In genomic region chr20:41162396-41162795, GRCh38 we compare ENCODE assay signal across 24 cellular contexts. TPM values are rescaled to one million over a fixed set of nuclear protein-coding genes. Genes with fewer than 3 reads are reported as not detected.
DNase-seq lines count a peak whose midpoint lies in the region; ATAC-seq, FAIRE-seq and TF ChIP-seq lines count a peak whose summit lies in the region.
"Had no signal": no experiment of that assay in that cellular context is flagged by ENCODE, and none has a peak within 500 bp of the region (broad histone marks: within the 10 kb centered on the region; RNA-seq: fewer than 3 reads in every experiment).

No MANE protein-coding gene starts in this region.

- no peak overlapping the region for H3K27ac ChIP-seq in kidney (ENCODE audit: low read depth in 2 of 2, low read length in 2 of 2)
- H3K27ac ChIP-seq in GM23338 (ENCODE audit: low read depth), result no peak overlapping the region
- H3K27ac ChIP-seq: 22Rv1, hepatocyte, thoracic aorta, WERI-Rb-1 had no signal

- no peaks in the 10 kb centered on the region for H3K9me2 ChIP-seq in GM23338 (ENCODE audit: insufficient read depth)

- no peak for FAIRE-seq in kidney (lab: Jason Lieb, UNC)
- FAIRE-seq: K562, RCC 7860 had no signal

- H4K20me1 ChIP-seq in GM23338 (replicated peaks; ENCODE audit: insufficient read depth), result peaks cover 26% of the 10 kb centered on the region

- peaks cover 7 to 17% of the 10 kb centered on the region in 2 donors for H3K4me1 ChIP-seq in kidney (ENCODE audit: control insufficient read depth in 1 of 2, insufficient read depth in 1 of 2, low read depth in 1 of 2, low read length in 2 of 2)
- H3K4me1 ChIP-seq in GM23338 (ENCODE audit: insufficient read depth), result no peaks in the 10 kb centered on the region

- peaks cover 27% of the 10 kb centered on the region for H3K79me2 ChIP-seq in GM23338 (replicated peaks; ENCODE audit: insufficient read depth)

- no peak overlapping the region for H2AFZ ChIP-seq in GM23338
- H2AFZ ChIP-seq: hepatocyte had no signal

- intact Hi-C loops in kidney (cut with DNase I), result no loop called here

- no peaks in the 10 kb centered on the region for H3F3A ChIP-seq in GM23338 (replicated peaks; ENCODE audit: low read depth)

- peak overlapping the region; percentile 65 for H3K27ac Mint-ChIP-seq in T-helper 1 cell treated with Interleukin-12 subunit alpha and Interleukin-12 subunit beta and Interleukin-4 antibody, amounts not matched to agents 30 μg/mL and 1 μg/mL, for 36 hours
- H3K27ac Mint-ChIP-seq in stimulated activated naive CD8-positive, alpha-beta T cell treated with anti-CD3 and anti-CD28 coated beads, Interleukin-15, Interleukin-2, amounts not matched to agents 100 ng/mL and 50 ng/mL, for 24 hours, result peak overlapping the region; percentile 76
- no peak overlapping the region for H3K27ac Mint-ChIP-seq in GM23338
- H3K27ac Mint-ChIP-seq: progenitor cell of endocrine pancreas had no signal

- H3K9me3 Mint-ChIP-seq in T-helper 1 cell treated with Interleukin-12 subunit alpha and Interleukin-12 subunit beta and Interleukin-4 antibody, amounts not matched to agents 30 μg/mL and 1 μg/mL, for 36 hours, result no peaks in the 10 kb centered on the region
- no peaks in the 10 kb centered on the region for H3K9me3 Mint-ChIP-seq in stimulated activated naive CD8-positive, alpha-beta T cell treated with anti-CD3 and anti-CD28 coated beads, Interleukin-15, Interleukin-2, amounts not matched to agents 100 ng/mL and 50 ng/mL, for 24 hours
- no peaks in the 10 kb centered on the region for H3K9me3 Mint-ChIP-seq in GM23338
- H3K9me3 Mint-ChIP-seq: immature natural killer cell had no signal

- no peak overlapping the region for H3K4me2 ChIP-seq in GM23338
- H3K4me2 ChIP-seq: hepatocyte had no signal

- no peak overlapping the region for H3K9ac ChIP-seq in kidney (ENCODE audit: low read length in 2 of 2)

- DNase-seq in T-helper 1 cell, result no peak
- no peak for DNase-seq in stimulated activated naive CD8-positive, alpha-beta T cell treated with anti-CD3 and anti-CD28 coated beads, Interleukin-15, Interleukin-2, amounts not matched to agents 100 U/mL and 50 U/mL, for 24 hours
- peak; percentile 55 for DNase-seq in kidney
- DNase-seq in GM23338 (ENCODE audit: low spot score), result no peak
- no peak for DNase-seq in NCI-H774 (lab: John Stamatoyannopoulos, UW)
- DNase-seq: activated CD8-positive, alpha-beta memory T cell treated with anti-CD3 and anti-CD28 coated beads for 24 hours; Caco-2; DMS79 treated with DMSO at 0.1 percent for 48 hours; foreskin fibroblast; immature natural killer cell; NCI-H146; NCI-H2171; NCI-H524; WERI-Rb-1 had no signal

- peaks cover 62% of the 10 kb centered on the region for H3K4me1 Mint-ChIP-seq in T-helper 1 cell treated with Interleukin-12 subunit alpha and Interleukin-12 subunit beta and Interleukin-4 antibody, amounts not matched to agents 30 μg/mL and 1 μg/mL, for 36 hours (ENCODE audit: low read depth)
- H3K4me1 Mint-ChIP-seq in stimulated activated naive CD8-positive, alpha-beta T cell treated with anti-CD3 and anti-CD28 coated beads, Interleukin-15, Interleukin-2, amounts not matched to agents 100 ng/mL and 50 ng/mL, for 24 hours (ENCODE audit: low read depth), result peaks cover 82% of the 10 kb centered on the region
- peaks cover 10% of the 10 kb centered on the region for H3K4me1 Mint-ChIP-seq in GM23338

- H3K27me3 ChIP-seq in GM23338 (ENCODE audit: insufficient read depth), result no peaks in the 10 kb centered on the region
- H3K27me3 ChIP-seq: hepatocyte had no signal

- H3K36me3 ChIP-seq in kidney (ENCODE audit: control insufficient read depth in 1 of 2, insufficient read depth in 2 of 2, low read length in 2 of 2) (peaks cover 42 to 54% of the 10 kb centered on the region in 2 donors), GM23338 (ENCODE audit: insufficient read depth) (peaks cover 15% of the 10 kb centered on the region; the same call in 1 of the 2 replicates)

- H3K36me3 Mint-ChIP-seq in T-helper 1 cell treated with Interleukin-12 subunit alpha and Interleukin-12 subunit beta and Interleukin-4 antibody, amounts not matched to agents 30 μg/mL and 1 μg/mL, for 36 hours (ENCODE audit: low read depth), result peaks cover 74% of the 10 kb centered on the region
- peaks cover 76% of the 10 kb centered on the region for H3K36me3 Mint-ChIP-seq in stimulated activated naive CD8-positive, alpha-beta T cell treated with anti-CD3 and anti-CD28 coated beads, Interleukin-15, Interleukin-2, amounts not matched to agents 100 ng/mL and 50 ng/mL, for 24 hours (ENCODE audit: low read depth)
- H3K36me3 Mint-ChIP-seq in GM23338 (ENCODE audit: low read depth), result peaks cover 76% of the 10 kb centered on the region

- H3K27me3 Mint-ChIP-seq in T-helper 1 cell treated with Interleukin-12 subunit alpha and Interleukin-12 subunit beta and Interleukin-4 antibody, amounts not matched to agents 30 μg/mL and 1 μg/mL, for 36 hours (ENCODE audit: low read depth), result no peaks in the 10 kb centered on the region
- no peaks in the 10 kb centered on the region for H3K27me3 Mint-ChIP-seq in stimulated activated naive CD8-positive, alpha-beta T cell treated with anti-CD3 and anti-CD28 coated beads, Interleukin-15, Interleukin-2, amounts not matched to agents 100 ng/mL and 50 ng/mL, for 24 hours
- H3K27me3 Mint-ChIP-seq in GM23338 (ENCODE audit: insufficient read depth, low read depth, poor library complexity), result peaks cover 5% of the 10 kb centered on the region
- H3K27me3 Mint-ChIP-seq: progenitor cell of endocrine pancreas had no signal

- H3K4me3 ChIP-seq in kidney (ENCODE audit: low read length in 2 of 2), result no peak overlapping the region
- no peak overlapping the region for H3K4me3 ChIP-seq in GM23338
- H3K4me3 ChIP-seq: hepatocyte, K562, lung, thoracic aorta had no signal

- ATAC-seq in stimulated activated naive CD8-positive, alpha-beta T cell treated with anti-CD3 and anti-CD28 coated beads, Interleukin-15, Interleukin-2, amounts not matched to agents 100 U/mL and 50 U/mL, for 24 hours, result no peak
- ATAC-seq in HG03196 (IDR thresholded peaks at IDR 0.05; ENCODE audit: unreplicated experiment) (no peak), GM23338 (no peak)
- ATAC-seq: K562 had no signal

- TF ChIP-seq CTCF in kidney (IDR thresholded peaks at IDR 0.05; ENCODE audit: borderline replicate concordance, extremely low read depth, insufficient read depth) (no peak), GM23338 (conservative IDR thresholded peaks at IDR 0.05; ENCODE audit: low read depth in 2 of 2) (no peak)

- no peaks in the 10 kb centered on the region for H3K9me3 ChIP-seq in kidney (ENCODE audit: control insufficient read depth in 1 of 2, low read length in 2 of 2)
- H3K9me3 ChIP-seq: Caco-2, thoracic aorta had no signal

- H3K4me3 Mint-ChIP-seq in T-helper 1 cell treated with Interleukin-12 subunit alpha and Interleukin-12 subunit beta and Interleukin-4 antibody, amounts not matched to agents 30 μg/mL and 1 μg/mL, for 36 hours, result no peak overlapping the region
- no peak overlapping the region for H3K4me3 Mint-ChIP-seq in stimulated activated naive CD8-positive, alpha-beta T cell treated with anti-CD3 and anti-CD28 coated beads, Interleukin-15, Interleukin-2, amounts not matched to agents 100 ng/mL and 50 ng/mL, for 24 hours
- H3K4me3 Mint-ChIP-seq in GM23338, result no peak overlapping the region
- H3K4me3 Mint-ChIP-seq: immature natural killer cell had no signal

TF ChIP-seq in GM23338, 12 proteins besides CTCF, POLR2A, EP300 and RAD21 (continues in another document):
- TF ChIP-seq EZH2phosphoT487 (IDR thresholded peaks at IDR 0.05; ENCODE audit: unreplicated experiment), result no peak
- no peak for TF ChIP-seq NANOG (IDR thresholded peaks at IDR 0.05; ENCODE audit: borderline replicate concordance)
- no peak for TF ChIP-seq JUNB (IDR thresholded peaks at IDR 0.05; ENCODE audit: unreplicated experiment)
- TF ChIP-seq ETS1 (IDR thresholded peaks at IDR 0.05), result no peak
- TF ChIP-seq POLR2AphosphoS5 (IDR thresholded peaks at IDR 0.05; ENCODE audit: low read depth), result no peak
- TF ChIP-seq ZNF114 (CRISPR knock-in tag; IDR thresholded peaks at IDR 0.05), result no peak
- no peak for TF ChIP-seq EZH2 (IDR thresholded peaks at IDR 0.05; ENCODE audit: low read depth, unreplicated experiment)
- no peak for TF ChIP-seq REST (IDR thresholded peaks at IDR 0.05; ENCODE audit: unreplicated experiment)

RNA-seq across cellular contexts. Expression of gene PLCG1, which starts 25.1 kb away (rescaled TPM):
- total RNA-seq in kidney, result 117 TPM
- polyA plus RNA-seq in kidney (ENCODE audit: insufficient read depth, low read depth, low replicate concordance) (12.5 TPM), GM23338 (2016; fragmentation: Nextera tagmentation; extraction: Ambion mirVana) (23.8 and 27.4 TPM in 2 replicates)
- 174 and 206 TPM in 2 replicates for total RNA-seq in GM23338 (2014; rRNA removed; shearing (Covaris generic))
